1 cellular context compared by ENCODE assay signal in the genomic region with DNA sequence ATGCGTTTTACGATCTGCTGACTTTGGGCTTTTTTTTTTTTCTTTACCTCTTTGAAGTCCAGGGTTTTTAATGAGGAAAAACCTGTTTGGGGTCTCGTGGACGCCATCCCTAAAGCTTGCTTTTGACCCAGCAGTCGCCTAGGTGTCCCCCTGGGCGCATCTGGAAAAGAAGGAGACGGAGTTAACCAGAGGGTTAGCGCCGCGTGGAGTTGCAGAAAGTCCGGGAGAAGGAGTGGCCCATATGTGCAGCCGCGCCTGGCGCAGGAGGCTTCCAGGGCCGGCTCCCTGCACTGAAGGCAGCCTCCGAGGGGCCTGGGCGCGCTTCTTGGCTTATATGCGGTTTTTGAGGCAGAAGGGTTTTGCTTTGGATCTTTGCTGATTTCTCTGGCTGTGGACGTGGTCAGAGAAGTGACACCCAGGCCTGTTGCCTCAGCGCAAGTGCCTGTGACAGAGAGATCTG.
A peak's percentile ranks its signal among the peaks of the same experiment; 100 is the strongest.
TF ChIP-seq lines count a peak whose summit lies in the region.

No MANE protein-coding gene starts in this region.

TF ChIP-seq in HepG2, 621 proteins besides CTCF, POLR2A, EP300 and RAD21 (continued from another document and continues in another):
- TF ChIP-seq, protein P1, sequence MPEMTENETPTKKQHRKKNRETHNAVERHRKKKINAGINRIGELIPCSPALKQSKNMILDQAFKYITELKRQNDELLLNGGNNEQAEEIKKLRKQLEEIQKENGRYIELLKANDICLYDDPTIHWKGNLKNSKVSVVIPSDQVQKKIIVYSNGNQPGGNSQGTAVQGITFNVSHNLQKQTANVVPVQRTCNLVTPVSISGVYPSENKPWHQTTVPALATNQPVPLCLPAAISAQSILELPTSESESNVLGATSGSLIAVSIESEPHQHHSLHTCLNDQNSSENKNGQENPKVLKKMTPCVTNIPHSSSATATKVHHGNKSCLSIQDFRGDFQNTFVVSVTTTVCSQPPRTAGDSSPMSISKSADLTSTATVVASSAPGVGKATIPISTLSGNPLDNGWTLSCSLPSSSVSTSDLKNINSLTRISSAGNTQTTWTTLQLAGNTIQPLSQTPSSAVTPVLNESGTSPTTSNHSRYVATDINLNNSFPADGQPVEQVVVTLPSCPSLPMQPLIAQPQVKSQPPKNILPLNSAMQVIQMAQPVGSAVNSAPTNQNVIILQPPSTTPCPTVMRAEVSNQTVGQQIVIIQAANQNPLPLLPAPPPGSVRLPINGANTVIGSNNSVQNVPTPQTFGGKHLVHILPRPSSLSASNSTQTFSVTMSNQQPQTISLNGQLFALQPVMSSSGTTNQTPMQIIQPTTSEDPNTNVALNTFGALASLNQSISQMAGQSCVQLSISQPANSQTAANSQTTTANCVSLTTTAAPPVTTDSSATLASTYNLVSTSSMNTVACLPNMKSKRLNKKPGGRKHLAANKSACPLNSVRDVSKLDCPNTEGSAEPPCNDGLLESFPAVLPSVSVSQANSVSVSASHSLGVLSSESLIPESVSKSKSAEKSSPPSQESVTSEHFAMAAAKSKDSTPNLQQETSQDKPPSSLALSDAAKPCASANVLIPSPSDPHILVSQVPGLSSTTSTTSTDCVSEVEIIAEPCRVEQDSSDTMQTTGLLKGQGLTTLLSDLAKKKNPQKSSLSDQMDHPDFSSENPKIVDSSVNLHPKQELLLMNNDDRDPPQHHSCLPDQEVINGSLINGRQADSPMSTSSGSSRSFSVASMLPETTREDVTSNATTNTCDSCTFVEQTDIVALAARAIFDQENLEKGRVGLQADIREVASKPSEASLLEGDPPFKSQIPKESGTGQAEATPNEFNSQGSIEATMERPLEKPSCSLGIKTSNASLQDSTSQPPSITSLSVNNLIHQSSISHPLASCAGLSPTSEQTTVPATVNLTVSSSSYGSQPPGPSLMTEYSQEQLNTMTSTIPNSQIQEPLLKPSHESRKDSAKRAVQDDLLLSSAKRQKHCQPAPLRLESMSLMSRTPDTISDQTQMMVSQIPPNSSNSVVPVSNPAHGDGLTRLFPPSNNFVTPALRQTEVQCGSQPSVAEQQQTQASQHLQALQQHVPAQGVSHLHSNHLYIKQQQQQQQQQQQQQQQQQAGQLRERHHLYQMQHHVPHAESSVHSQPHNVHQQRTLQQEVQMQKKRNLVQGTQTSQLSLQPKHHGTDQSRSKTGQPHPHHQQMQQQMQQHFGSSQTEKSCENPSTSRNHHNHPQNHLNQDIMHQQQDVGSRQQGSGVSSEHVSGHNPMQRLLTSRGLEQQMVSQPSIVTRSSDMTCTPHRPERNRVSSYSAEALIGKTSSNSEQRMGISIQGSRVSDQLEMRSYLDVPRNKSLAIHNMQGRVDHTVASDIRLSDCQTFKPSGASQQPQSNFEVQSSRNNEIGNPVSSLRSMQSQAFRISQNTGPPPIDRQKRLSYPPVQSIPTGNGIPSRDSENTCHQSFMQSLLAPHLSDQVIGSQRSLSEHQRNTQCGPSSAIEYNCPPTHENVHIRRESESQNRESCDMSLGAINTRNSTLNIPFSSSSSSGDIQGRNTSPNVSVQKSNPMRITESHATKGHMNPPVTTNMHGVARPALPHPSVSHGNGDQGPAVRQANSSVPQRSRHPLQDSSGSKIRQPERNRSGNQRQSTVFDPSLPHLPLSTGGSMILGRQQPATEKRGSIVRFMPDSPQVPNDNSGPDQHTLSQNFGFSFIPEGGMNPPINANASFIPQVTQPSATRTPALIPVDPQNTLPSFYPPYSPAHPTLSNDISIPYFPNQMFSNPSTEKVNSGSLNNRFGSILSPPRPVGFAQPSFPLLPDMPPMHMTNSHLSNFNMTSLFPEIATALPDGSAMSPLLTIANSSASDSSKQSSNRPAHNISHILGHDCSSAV (CRISPR knock-in tag; IDR thresholded peaks at IDR 0.05; ENCODE audit: borderline replicate concordance) = no peak
- TF ChIP-seq FOXP1 (IDR thresholded peaks at IDR 0.05) = no peak
- no peak for TF ChIP-seq FOXP1 (CRISPR knock-in tag; IDR thresholded peaks at IDR 0.05)
- TF ChIP-seq, protein P2, sequence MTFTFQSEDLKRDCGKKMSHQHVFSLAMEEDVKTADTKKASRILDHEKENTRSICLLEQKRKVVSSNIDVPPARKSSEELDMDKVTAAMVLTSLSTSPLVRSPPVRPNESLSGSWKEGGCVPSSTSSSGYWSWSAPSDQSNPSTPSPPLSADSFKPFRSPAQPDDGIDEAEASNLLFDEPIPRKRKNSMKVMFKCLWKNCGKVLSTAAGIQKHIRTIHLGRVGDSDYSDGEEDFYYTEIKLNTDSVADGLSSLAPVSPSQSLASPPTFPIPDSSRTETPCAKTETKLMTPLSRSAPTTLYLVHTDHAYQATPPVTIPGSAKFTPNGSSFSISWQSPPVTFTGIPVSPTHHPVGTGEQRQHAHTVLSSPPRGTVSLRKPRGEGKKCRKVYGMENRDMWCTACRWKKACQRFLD (CRISPR knock-in tag; IDR thresholded peaks at IDR 0.05; ENCODE audit: borderline replicate concordance) = no peak
- no peak for TF ChIP-seq HES4 (CRISPR knock-in tag; IDR thresholded peaks at IDR 0.05; ENCODE audit: borderline replicate concordance)
- TF ChIP-seq, protein P3, sequence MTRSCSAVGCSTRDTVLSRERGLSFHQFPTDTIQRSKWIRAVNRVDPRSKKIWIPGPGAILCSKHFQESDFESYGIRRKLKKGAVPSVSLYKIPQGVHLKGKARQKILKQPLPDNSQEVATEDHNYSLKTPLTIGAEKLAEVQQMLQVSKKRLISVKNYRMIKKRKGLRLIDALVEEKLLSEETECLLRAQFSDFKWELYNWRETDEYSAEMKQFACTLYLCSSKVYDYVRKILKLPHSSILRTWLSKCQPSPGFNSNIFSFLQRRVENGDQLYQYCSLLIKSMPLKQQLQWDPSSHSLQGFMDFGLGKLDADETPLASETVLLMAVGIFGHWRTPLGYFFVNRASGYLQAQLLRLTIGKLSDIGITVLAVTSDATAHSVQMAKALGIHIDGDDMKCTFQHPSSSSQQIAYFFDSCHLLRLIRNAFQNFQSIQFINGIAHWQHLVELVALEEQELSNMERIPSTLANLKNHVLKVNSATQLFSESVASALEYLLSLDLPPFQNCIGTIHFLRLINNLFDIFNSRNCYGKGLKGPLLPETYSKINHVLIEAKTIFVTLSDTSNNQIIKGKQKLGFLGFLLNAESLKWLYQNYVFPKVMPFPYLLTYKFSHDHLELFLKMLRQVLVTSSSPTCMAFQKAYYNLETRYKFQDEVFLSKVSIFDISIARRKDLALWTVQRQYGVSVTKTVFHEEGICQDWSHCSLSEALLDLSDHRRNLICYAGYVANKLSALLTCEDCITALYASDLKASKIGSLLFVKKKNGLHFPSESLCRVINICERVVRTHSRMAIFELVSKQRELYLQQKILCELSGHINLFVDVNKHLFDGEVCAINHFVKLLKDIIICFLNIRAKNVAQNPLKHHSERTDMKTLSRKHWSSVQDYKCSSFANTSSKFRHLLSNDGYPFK (CRISPR knock-in tag; IDR thresholded peaks at IDR 0.05; ENCODE audit: borderline replicate concordance) = no peak
- TF ChIP-seq, protein P4, sequence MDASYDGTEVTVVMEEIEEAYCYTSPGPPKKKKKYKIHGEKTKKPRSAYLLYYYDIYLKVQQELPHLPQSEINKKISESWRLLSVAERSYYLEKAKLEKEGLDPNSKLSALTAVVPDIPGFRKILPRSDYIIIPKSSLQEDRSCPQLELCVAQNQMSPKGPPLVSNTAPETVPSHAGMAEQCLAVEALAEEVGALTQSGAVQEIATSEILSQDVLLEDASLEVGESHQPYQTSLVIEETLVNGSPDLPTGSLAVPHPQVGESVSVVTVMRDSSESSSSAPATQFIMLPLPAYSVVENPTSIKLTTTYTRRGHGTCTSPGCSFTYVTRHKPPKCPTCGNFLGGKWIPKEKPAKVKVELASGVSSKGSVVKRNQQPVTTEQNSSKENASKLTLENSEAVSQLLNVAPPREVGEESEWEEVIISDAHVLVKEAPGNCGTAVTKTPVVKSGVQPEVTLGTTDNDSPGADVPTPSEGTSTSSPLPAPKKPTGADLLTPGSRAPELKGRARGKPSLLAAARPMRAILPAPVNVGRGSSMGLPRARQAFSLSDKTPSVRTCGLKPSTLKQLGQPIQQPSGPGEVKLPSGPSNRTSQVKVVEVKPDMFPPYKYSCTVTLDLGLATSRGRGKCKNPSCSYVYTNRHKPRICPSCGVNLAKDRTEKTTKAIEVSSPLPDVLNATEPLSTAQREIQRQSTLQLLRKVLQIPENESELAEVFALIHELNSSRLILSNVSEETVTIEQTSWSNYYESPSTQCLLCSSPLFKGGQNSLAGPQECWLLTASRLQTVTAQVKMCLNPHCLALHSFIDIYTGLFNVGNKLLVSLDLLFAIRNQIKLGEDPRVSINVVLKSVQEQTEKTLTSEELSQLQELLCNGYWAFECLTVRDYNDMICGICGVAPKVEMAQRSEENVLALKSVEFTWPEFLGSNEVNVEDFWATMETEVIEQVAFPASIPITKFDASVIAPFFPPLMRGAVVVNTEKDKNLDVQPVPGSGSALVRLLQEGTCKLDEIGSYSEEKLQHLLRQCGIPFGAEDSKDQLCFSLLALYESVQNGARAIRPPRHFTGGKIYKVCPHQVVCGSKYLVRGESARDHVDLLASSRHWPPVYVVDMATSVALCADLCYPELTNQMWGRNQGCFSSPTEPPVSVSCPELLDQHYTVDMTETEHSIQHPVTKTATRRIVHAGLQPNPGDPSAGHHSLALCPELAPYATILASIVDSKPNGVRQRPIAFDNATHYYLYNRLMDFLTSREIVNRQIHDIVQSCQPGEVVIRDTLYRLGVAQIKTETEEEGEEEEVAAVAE (CRISPR knock-in tag; IDR thresholded peaks at IDR 0.05; ENCODE audit: borderline replicate concordance) = no peak
- TF ChIP-seq ZNF674 (CRISPR knock-in tag; IDR thresholded peaks at IDR 0.05; ENCODE audit: low read depth) = no peak
- TF ChIP-seq ZNF510 (CRISPR knock-in tag; IDR thresholded peaks at IDR 0.05; ENCODE audit: low read depth) = no peak
- TF ChIP-seq SMAD9 (CRISPR knock-in tag; IDR thresholded peaks at IDR 0.05) = no peak
- 0 out of 2 replicates have a peak, but pooled peaks have one; percentile 56 for TF ChIP-seq ZNF782 (CRISPR knock-in tag; IDR thresholded peaks at IDR 0.05; ENCODE audit: borderline replicate concordance)
- no peak for TF ChIP-seq ARNT (IDR thresholded peaks at IDR 0.05)
- TF ChIP-seq ZNF33A (CRISPR knock-in tag; IDR thresholded peaks at IDR 0.05; ENCODE audit: borderline replicate concordance) = 0 out of 2 replicates have a peak, but pooled peaks have one; percentile 42
- TF ChIP-seq PCBP1 (IDR thresholded peaks at IDR 0.05; ENCODE audit: borderline replicate concordance, low read depth, low read length) = no peak
- no peak for TF ChIP-seq ZNF839 (CRISPR knock-in tag; IDR thresholded peaks at IDR 0.05; ENCODE audit: borderline replicate concordance)
- no peak for TF ChIP-seq ZNF768 (CRISPR knock-in tag; IDR thresholded peaks at IDR 0.05)
- TF ChIP-seq, protein P5, sequence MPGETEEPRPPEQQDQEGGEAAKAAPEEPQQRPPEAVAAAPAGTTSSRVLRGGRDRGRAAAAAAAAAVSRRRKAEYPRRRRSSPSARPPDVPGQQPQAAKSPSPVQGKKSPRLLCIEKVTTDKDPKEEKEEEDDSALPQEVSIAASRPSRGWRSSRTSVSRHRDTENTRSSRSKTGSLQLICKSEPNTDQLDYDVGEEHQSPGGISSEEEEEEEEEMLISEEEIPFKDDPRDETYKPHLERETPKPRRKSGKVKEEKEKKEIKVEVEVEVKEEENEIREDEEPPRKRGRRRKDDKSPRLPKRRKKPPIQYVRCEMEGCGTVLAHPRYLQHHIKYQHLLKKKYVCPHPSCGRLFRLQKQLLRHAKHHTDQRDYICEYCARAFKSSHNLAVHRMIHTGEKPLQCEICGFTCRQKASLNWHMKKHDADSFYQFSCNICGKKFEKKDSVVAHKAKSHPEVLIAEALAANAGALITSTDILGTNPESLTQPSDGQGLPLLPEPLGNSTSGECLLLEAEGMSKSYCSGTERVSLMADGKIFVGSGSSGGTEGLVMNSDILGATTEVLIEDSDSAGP (CRISPR knock-in tag; IDR thresholded peaks at IDR 0.05; ENCODE audit: borderline replicate concordance) = no peak; the same call in 1 of the 2 replicates
- TF ChIP-seq ZBTB3 (CRISPR knock-in tag; IDR thresholded peaks at IDR 0.05; ENCODE audit: borderline replicate concordance, low read depth) = no peak
- 0 out of 2 replicates have a peak, but pooled peaks have one; percentile 16 for TF ChIP-seq SMAD3 (CRISPR knock-in tag; IDR thresholded peaks at IDR 0.05)
- no peak for TF ChIP-seq ZNF776 (CRISPR knock-in tag; IDR thresholded peaks at IDR 0.05)
- TF ChIP-seq, protein P6, sequence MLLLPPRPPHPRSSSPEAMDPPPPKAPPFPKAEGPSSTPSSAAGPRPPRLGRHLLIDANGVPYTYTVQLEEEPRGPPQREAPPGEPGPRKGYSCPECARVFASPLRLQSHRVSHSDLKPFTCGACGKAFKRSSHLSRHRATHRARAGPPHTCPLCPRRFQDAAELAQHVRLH (CRISPR knock-in tag; IDR thresholded peaks at IDR 0.05; ENCODE audit: borderline replicate concordance, low read depth) = 0 out of 2 replicates have a peak, but pooled peaks have one; percentile 26
- TF ChIP-seq, protein P7, sequence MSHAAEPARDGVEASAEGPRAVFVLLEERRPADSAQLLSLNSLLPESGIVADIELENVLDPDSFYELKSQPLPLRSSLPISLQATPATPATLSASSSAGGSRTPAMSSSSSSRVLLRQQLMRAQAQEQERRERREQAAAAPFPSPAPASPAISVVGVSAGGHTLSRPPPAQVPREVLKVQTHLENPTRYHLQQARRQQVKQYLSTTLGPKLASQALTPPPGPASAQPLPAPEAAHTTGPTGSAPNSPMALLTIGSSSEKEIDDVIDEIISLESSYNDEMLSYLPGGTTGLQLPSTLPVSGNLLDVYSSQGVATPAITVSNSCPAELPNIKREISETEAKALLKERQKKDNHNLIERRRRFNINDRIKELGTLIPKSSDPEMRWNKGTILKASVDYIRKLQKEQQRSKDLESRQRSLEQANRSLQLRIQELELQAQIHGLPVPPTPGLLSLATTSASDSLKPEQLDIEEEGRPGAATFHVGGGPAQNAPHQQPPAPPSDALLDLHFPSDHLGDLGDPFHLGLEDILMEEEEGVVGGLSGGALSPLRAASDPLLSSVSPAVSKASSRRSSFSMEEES (CRISPR knock-in tag; IDR thresholded peaks at IDR 0.05) = no peak
- TF ChIP-seq SATB2 (CRISPR knock-in tag; IDR thresholded peaks at IDR 0.05) = no peak
- TF ChIP-seq, protein P8, sequence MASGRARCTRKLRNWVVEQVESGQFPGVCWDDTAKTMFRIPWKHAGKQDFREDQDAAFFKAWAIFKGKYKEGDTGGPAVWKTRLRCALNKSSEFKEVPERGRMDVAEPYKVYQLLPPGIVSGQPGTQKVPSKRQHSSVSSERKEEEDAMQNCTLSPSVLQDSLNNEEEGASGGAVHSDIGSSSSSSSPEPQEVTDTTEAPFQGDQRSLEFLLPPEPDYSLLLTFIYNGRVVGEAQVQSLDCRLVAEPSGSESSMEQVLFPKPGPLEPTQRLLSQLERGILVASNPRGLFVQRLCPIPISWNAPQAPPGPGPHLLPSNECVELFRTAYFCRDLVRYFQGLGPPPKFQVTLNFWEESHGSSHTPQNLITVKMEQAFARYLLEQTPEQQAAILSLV (CRISPR knock-in tag; IDR thresholded peaks at IDR 0.05; ENCODE audit: borderline replicate concordance) = no peak; the same call in 1 of the 2 replicates
- peak; percentile 6; the same call in 1 of the 2 replicates for TF ChIP-seq ZNF441 (CRISPR knock-in tag; IDR thresholded peaks at IDR 0.05; ENCODE audit: borderline replicate concordance)
- TF ChIP-seq ZNF605 (CRISPR knock-in tag; IDR thresholded peaks at IDR 0.05) = peak; percentile 38
- no peak for TF ChIP-seq FOXO1 (CRISPR knock-in tag; IDR thresholded peaks at IDR 0.05)
- TF ChIP-seq GABPA (IDR thresholded peaks at IDR 0.05; ENCODE audit: low read depth, low read length) = no peak
- TF ChIP-seq GABPA (CRISPR knock-in tag; IDR thresholded peaks at IDR 0.05; ENCODE audit: low read depth) = no peak
- TF ChIP-seq ZBTB1 (CRISPR knock-in tag; IDR thresholded peaks at IDR 0.05; ENCODE audit: borderline replicate concordance) = no peak
